In the genomic region with DNA sequence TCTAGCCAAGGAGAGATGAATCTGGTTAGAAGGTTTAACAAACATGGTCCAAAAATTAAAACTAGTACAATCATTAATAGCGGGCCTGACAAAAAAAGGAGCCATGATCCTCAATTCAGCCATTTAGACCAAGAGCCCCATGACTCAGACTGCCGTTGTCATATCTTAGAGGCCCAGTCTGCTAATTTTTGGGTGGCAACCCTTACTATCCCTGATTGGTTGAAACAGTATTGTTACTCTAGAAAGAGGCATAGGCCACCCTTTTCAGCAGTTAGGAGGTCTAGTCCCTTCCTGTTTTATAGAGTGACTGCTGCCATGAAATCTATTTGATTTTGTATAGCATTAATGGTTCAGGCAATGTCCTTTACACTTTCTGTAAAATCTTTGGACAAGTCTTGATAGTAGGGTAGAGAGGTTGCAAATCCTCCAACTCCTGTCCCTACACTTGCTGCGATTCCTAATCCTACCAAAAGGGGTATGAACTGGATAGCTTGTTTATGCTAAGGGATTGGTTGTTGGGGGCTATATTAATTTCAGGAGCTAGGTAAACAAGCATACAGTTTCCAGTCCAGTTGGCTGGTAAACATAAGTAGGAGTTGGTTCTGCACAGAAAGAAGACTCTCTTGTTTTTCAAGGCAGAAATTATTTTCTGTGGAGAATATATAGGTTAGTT, we compare ENCODE assay signal across 23 cellular contexts.
"Had no signal": no experiment of that assay in that cellular context is flagged by ENCODE, and none has a peak within 500 bp of the region (broad histone marks: within the 10 kb centered on the region; RNA-seq: fewer than 3 reads in every experiment).

No MANE protein-coding gene starts in this region.

- H3K27me3 Mint-ChIP-seq: activated CD4-positive, alpha-beta memory T cell treated with anti-CD3 and anti-CD28 coated beads, Interleukin-2, amount 10 ng/mL, durations not matched to agents 7 days and 5 days; activated naive CD4-positive, alpha-beta T cell treated with anti-CD3 and anti-CD28 coated beads, Interleukin-2, amount 50 U/mL, for 24 hours; activated T-cell treated with anti-CD3 and anti-CD28 coated beads, Interleukin-2, amount 50 U/mL, for 24 hours; progenitor cell of endocrine pancreas had no signal

- H3K27me3 ChIP-seq: adrenal gland, colonic mucosa, esophagus squamous epithelium, right atrium auricular region, tibial nerve, vagina had no signal

- DNase-seq: activated CD4-positive, alpha-beta memory T cell treated with anti-CD3 and anti-CD28 coated beads, Interleukin-2, amount 10 ng/mL, durations not matched to agents 7 days and 5 days; activated CD4-positive, alpha-beta T cell treated with anti-CD3 and anti-CD28 coated beads for 4 hours; activated T-cell treated with anti-CD3 and anti-CD28 coated beads, Interleukin-2, amount 50 U/mL, for 24 hours; adrenal gland; central memory CD4-positive, alpha-beta T cell; colonic mucosa; esophagus squamous epithelium; foreskin fibroblast; hypothalamus; kidney; left ventricle myocardium inferior; nephron progenitor cell; occipital lobe; stimulated activated CD4-positive, alpha-beta T cell treated with anti-CD3 and anti-CD28 coated beads, Interleukin-4, amount 100 ng/mL, for 24 hours; stimulated activated naive CD4-positive, alpha-beta T cell treated with Interleukin-2 at 50 U/mL for 16 hours; substantia nigra had no signal

- H3K4me3 ChIP-seq: adrenal gland, colonic mucosa, esophagus squamous epithelium, left ventricle myocardium inferior, right atrium auricular region, tibial nerve, vagina had no signal

- H3K27ac ChIP-seq: adrenal gland, colonic mucosa, esophagus squamous epithelium, left ventricle myocardium inferior, right atrium auricular region, tibial nerve, vagina, VCaP had no signal

- H3K4me1 ChIP-seq: adrenal gland, colonic mucosa, esophagus squamous epithelium, left ventricle myocardium inferior, right atrium auricular region, tibial nerve, vagina had no signal

- H3K27ac Mint-ChIP-seq: activated CD4-positive, alpha-beta memory T cell treated with anti-CD3 and anti-CD28 coated beads, Interleukin-2, amount 10 ng/mL, durations not matched to agents 7 days and 5 days; activated naive CD4-positive, alpha-beta T cell treated with anti-CD3 and anti-CD28 coated beads, Interleukin-2, amount 50 U/mL, for 24 hours; activated T-cell treated with anti-CD3 and anti-CD28 coated beads, Interleukin-2, amount 50 U/mL, for 24 hours; nephron progenitor cell; progenitor cell of endocrine pancreas; T-helper 2 cell treated with Interferon-gamma antibody and Interleukin-4, amounts not matched to agents 5 μg/mL and 100 μg/mL, for 36 hours had no signal

- H3K4me1 Mint-ChIP-seq: activated CD4-positive, alpha-beta memory T cell treated with anti-CD3 and anti-CD28 coated beads, Interleukin-2, amount 10 ng/mL, durations not matched to agents 7 days and 5 days; activated naive CD4-positive, alpha-beta T cell treated with anti-CD3 and anti-CD28 coated beads, Interleukin-2, amount 50 U/mL, for 24 hours; nephron progenitor cell had no signal

- H3K9me3 ChIP-seq: adrenal gland, colonic mucosa, esophagus squamous epithelium, left ventricle myocardium inferior, right atrium auricular region, tibial nerve, vagina had no signal

- H3K4me3 Mint-ChIP-seq: activated CD4-positive, alpha-beta memory T cell treated with anti-CD3 and anti-CD28 coated beads, Interleukin-2, amount 10 ng/mL, durations not matched to agents 7 days and 5 days; activated naive CD4-positive, alpha-beta T cell treated with anti-CD3 and anti-CD28 coated beads, Interleukin-2, amount 50 U/mL, for 24 hours; activated T-cell treated with anti-CD3 and anti-CD28 coated beads, Interleukin-2, amount 50 U/mL, for 24 hours; nephron progenitor cell; T-helper 2 cell treated with Interferon-gamma antibody and Interleukin-4, amounts not matched to agents 5 μg/mL and 100 μg/mL, for 36 hours had no signal

- H3K36me3 ChIP-seq: adrenal gland, colonic mucosa, esophagus squamous epithelium, left ventricle myocardium inferior, right atrium auricular region, tibial nerve, vagina had no signal

- H3K36me3 Mint-ChIP-seq: activated naive CD4-positive, alpha-beta T cell treated with anti-CD3 and anti-CD28 coated beads, Interleukin-2, amount 50 U/mL, for 24 hours had no signal

- H3K9me3 Mint-ChIP-seq: nephron progenitor cell had no signal
